Comparison of ENCODE assay signal across 19 cellular contexts in genomic region chr15:69780981-69781380, GRCh38.
DNase-seq lines count a peak whose midpoint lies in the region; ATAC-seq and TF ChIP-seq lines count a peak whose summit lies in the region.
"Had no signal": no experiment of that assay in that cellular context is flagged by ENCODE, and none has a peak within 500 bp of the region (broad histone marks: within the 10 kb centered on the region; RNA-seq: fewer than 3 reads in every experiment).

No MANE protein-coding gene starts in this region.

- H3K27me3 ChIP-seq in BLaER1 treated with 17β-estradiol and CSF1 and Interleukin-3, amounts not matched to agents 10 nM and 100 nM = peaks cover 0 to 26% (median 7%) of the 10 kb centered on the region in 11 experiments; a peak in 9 of 22 replicates
- H3K27me3 ChIP-seq in OCI-LY1 (ENCODE audit: insufficient read depth, low read length) = no peaks in the 10 kb centered on the region

- no peak for TF ChIP-seq CTCF in OCI-LY1 (IDR thresholded peaks at IDR 0.05; ENCODE audit: low read length)
- TF ChIP-seq CTCF in GM13977 (IDR thresholded peaks at IDR 0.05; ENCODE audit: extremely low read depth, insufficient read depth, missing control alignments) = no peak

- in situ Hi-C loops in GM13977 (cut with MboI; ENCODE audit: low pct_unique_long_range_greater_than_20kb, low sequenced_read_pairs, unreplicated experiment) = no loop called here

- H3K79me2 ChIP-seq in OCI-LY1 (ENCODE audit: insufficient read depth, low read length) = no peaks in the 10 kb centered on the region

- peak overlapping the region in 9 of 11 experiments; percentile 6 to 60 (median 36); a peak in 12 of 22 replicates for H3K4me2 ChIP-seq in BLaER1 treated with 17β-estradiol and CSF1 and Interleukin-3, amounts not matched to agents 10 nM and 100 nM
- no peak overlapping the region for H3K4me2 ChIP-seq in OCI-LY1 (ENCODE audit: low read length)
- H3K4me2 ChIP-seq: A549 had no signal

- ATAC-seq in GM18502 (IDR thresholded peaks at IDR 0.05; ENCODE audit: poor library complexity, unreplicated experiment) = no peak
- ATAC-seq: A549 had no signal

- DNase-seq in EL = peak; percentile 31
- peak; percentile 28 for DNase-seq in ecto neural progenitor cell (ENCODE audit: low spot score)
- no peak for DNase-seq in T-helper 2 cell
- no peak for DNase-seq in GM13977 (ENCODE audit: low spot score)
- no peak for DNase-seq in activated naive CD4-positive, alpha-beta T cell treated with anti-CD3 and anti-CD28 coated beads, Interleukin-2, amount 10 ng/mL, durations not matched to agents 7 days and 5 days
- DNase-seq: Caco-2; CD4-positive, alpha-beta memory T cell; DMS 273 treated with DMSO at 0.1 percent for 48 hours; DMS79 treated with DMSO at 0.1 percent for 48 hours; GDM1; Karpas-422; NCI-H146; NCI-H2029 treated with DMSO at 0.1 percent for 48 hours; NCI-H526; Right ventricle myocardium superior had no signal

- no peaks in the 10 kb centered on the region for H3K36me3 ChIP-seq in BLaER1 treated with 17β-estradiol and CSF1 and Interleukin-3, amounts not matched to agents 10 nM and 100 nM
- no peaks in the 10 kb centered on the region for H3K36me3 ChIP-seq in OCI-LY1 (ENCODE audit: insufficient read depth, low read length)

- H3K27ac ChIP-seq in BLaER1 treated with 17β-estradiol and CSF1 and Interleukin-3, amounts not matched to agents 10 nM and 100 nM = no peak overlapping the region
- H3K27ac ChIP-seq in OCI-LY1 (ENCODE audit: low read depth, low read length, poor library complexity, severe bottlenecking) = peak overlapping the region; percentile 33
- H3K27ac ChIP-seq: A549 had no signal

- no peak overlapping the region for H3K27ac Mint-ChIP-seq in activated naive CD4-positive, alpha-beta T cell treated with anti-CD3 and anti-CD28 coated beads, Interleukin-2, amount 10 ng/mL, durations not matched to agents 7 days and 5 days
- H3K27ac Mint-ChIP-seq: CD4-positive, alpha-beta memory T cell had no signal

- no peaks in the 10 kb centered on the region for H3K36me3 Mint-ChIP-seq in activated naive CD4-positive, alpha-beta T cell treated with anti-CD3 and anti-CD28 coated beads, Interleukin-2, amount 10 ng/mL, durations not matched to agents 7 days and 5 days
- H3K36me3 Mint-ChIP-seq: CD4-positive, alpha-beta memory T cell had no signal

- no peak overlapping the region for H3K4me3 ChIP-seq in BLaER1 treated with 17β-estradiol and CSF1 and Interleukin-3, amounts not matched to agents 10 nM and 100 nM
- H3K4me3 ChIP-seq in OCI-LY1 (ENCODE audit: low read depth, low read length, poor library complexity, severe bottlenecking) = no peak overlapping the region
- H3K4me3 ChIP-seq: A549 had no signal

- H3K9me3 Mint-ChIP-seq in activated naive CD4-positive, alpha-beta T cell treated with anti-CD3 and anti-CD28 coated beads, Interleukin-2, amount 10 ng/mL, durations not matched to agents 7 days and 5 days = peaks cover 8% of the 10 kb centered on the region

- CTCF ChIA-PET in activated naive CD4-positive, alpha-beta T cell treated with anti-CD3 and anti-CD28 coated beads, Interleukin-2, amount 10 ng/mL, durations not matched to agents 7 days and 5 days (lab: Charles Lee) = no interaction called here

- H3K4me1 ChIP-seq in BLaER1 treated with 17β-estradiol and CSF1 and Interleukin-3, amounts not matched to agents 10 nM and 100 nM = peaks cover 7 to 19% (median 16%) of the 10 kb centered on the region in 10 experiments
- peaks cover 39% of the 10 kb centered on the region for H3K4me1 ChIP-seq in OCI-LY1 (ENCODE audit: insufficient read depth, low read length, severe bottlenecking)
- H3K4me1 ChIP-seq: A549, Caco-2 had no signal

- H3F3A ChIP-seq in OCI-LY1 (ENCODE audit: insufficient read depth, low read length) = no peaks in the 10 kb centered on the region

- H3K9me2 ChIP-seq in OCI-LY1 (ENCODE audit: low read depth, low read length) = no peaks in the 10 kb centered on the region

- peaks cover 0 to 8% (median 0%) of the 10 kb centered on the region in 11 experiments; a peak in 1 of 22 replicates for H4K20me1 ChIP-seq in BLaER1 treated with 17β-estradiol and CSF1 and Interleukin-3, amounts not matched to agents 10 nM and 100 nM
- no peaks in the 10 kb centered on the region for H4K20me1 ChIP-seq in OCI-LY1 (ENCODE audit: insufficient read depth, low read length)

- no peaks in the 10 kb centered on the region for H3K9me3 ChIP-seq in BLaER1 treated with 17β-estradiol and CSF1 and Interleukin-3, amounts not matched to agents 10 nM and 100 nM (replicated peaks in 1 of 11)
- H3K9me3 ChIP-seq in OCI-LY1 (ENCODE audit: low read length) = 0 out of 2 replicates have a peak, but pooled peaks cover 6% of the 10 kb centered on the region
- H3K9me3 ChIP-seq: A549, Caco-2 had no signal

- H3K4me3 Mint-ChIP-seq in activated naive CD4-positive, alpha-beta T cell treated with anti-CD3 and anti-CD28 coated beads, Interleukin-2, amount 10 ng/mL, durations not matched to agents 7 days and 5 days = no peak overlapping the region
- H3K4me3 Mint-ChIP-seq: CD4-positive, alpha-beta memory T cell had no signal

- H3K27me3 Mint-ChIP-seq in activated naive CD4-positive, alpha-beta T cell treated with anti-CD3 and anti-CD28 coated beads, Interleukin-2, amount 10 ng/mL, durations not matched to agents 7 days and 5 days = peaks cover 39% of the 10 kb centered on the region

- H3K4me1 Mint-ChIP-seq in activated naive CD4-positive, alpha-beta T cell treated with anti-CD3 and anti-CD28 coated beads, Interleukin-2, amount 10 ng/mL, durations not matched to agents 7 days and 5 days = peaks cover 32% of the 10 kb centered on the region

- H2AFZ ChIP-seq in OCI-LY1 (ENCODE audit: low read length) = no peak overlapping the region

- no peak overlapping the region for H3K9ac ChIP-seq in BLaER1 treated with 17β-estradiol and CSF1 and Interleukin-3, amounts not matched to agents 10 nM and 100 nM
- no peak overlapping the region for H3K9ac ChIP-seq in OCI-LY1 (ENCODE audit: low read length)

Comparison
In these comparisons a context has a peak if more than half of its experiments do, and no peak if none do; other contexts are left out.
1. DNase-seq: peak in EL (single experiment) and ecto neural progenitor cell (single experiment); none in T-helper 2 cell (0 of 5), GM13977 (single experiment) and activated naive CD4-positive, alpha-beta T cell treated with anti-CD3 and anti-CD28 coated beads, Interleukin-2, amount 10 ng/mL, durations not matched to agents 7 days and 5 days (single experiment).